ENCODE assay signal across 1 cellular context in the genomic region with DNA sequence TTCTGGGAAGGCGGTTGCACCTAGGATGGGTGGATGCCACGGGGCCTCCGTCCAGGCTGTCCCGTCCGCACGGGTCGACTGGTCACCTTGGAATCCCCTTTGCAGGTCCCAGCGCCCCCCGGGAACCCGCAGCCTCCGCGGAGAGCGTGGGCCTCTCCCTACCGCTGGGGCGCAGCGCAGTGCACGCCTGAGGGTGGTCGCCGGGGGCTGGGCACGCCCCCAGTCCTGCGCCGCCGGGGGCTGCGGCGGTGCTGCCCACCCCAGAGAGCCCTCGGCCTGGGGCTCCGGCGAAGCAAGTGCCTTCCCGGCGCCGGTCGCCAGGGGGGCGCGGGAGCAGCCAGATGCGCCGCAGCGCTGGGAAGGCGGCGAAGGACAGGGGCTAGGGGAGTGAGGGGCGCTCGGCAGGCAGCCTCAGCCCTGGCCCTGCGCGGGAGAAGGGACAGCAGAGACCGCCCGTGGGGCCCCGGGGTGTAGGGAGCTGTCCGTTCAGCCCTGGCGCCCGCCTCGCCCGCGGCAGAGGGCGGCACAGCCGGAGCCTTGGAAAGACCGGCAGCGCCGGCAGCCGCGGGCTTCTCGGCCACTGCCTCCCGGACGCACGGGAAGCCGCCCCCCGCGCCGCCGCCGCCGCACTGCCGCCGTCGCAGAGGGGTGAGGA.
TF ChIP-seq lines count a peak whose summit lies in the region.

No MANE protein-coding gene starts in this region.

TF ChIP-seq in HEK293, 187 proteins besides CTCF, POLR2A, EP300 and RAD21 (continued from another document):
- TF ChIP-seq, protein P1, sequence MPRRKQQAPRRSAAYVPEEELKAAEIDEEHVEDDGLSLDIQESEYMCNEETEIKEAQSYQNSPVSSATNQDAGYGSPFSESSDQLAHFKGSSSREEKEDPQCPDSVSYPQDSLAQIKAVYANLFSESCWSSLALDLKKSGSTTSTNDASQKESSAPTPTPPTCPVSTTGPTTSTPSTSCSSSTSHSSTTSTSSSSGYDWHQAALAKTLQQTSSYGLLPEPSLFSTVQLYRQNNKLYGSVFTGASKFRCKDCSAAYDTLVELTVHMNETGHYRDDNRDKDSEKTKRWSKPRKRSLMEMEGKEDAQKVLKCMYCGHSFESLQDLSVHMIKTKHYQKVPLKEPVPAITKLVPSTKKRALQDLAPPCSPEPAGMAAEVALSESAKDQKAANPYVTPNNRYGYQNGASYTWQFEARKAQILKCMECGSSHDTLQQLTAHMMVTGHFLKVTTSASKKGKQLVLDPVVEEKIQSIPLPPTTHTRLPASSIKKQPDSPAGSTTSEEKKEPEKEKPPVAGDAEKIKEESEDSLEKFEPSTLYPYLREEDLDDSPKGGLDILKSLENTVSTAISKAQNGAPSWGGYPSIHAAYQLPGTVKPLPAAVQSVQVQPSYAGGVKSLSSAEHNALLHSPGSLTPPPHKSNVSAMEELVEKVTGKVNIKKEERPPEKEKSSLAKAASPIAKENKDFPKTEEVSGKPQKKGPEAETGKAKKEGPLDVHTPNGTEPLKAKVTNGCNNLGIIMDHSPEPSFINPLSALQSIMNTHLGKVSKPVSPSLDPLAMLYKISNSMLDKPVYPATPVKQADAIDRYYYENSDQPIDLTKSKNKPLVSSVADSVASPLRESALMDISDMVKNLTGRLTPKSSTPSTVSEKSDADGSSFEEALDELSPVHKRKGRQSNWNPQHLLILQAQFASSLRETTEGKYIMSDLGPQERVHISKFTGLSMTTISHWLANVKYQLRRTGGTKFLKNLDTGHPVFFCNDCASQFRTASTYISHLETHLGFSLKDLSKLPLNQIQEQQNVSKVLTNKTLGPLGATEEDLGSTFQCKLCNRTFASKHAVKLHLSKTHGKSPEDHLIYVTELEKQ (tag by site-specific recombination; IDR thresholded peaks at IDR 0.05; ENCODE audit: borderline replicate concordance) = no peak
- TF ChIP-seq ZNF664 (tag by site-specific recombination; IDR thresholded peaks at IDR 0.05) (no peak), ZNF501 (tag by site-specific recombination; IDR thresholded peaks at IDR 0.05) (no peak), YY1 (tag by site-specific recombination; IDR thresholded peaks at IDR 0.05) (0 out of 2 replicates have a peak, but pooled peaks have one; percentile 6), ZNF558 (tag by site-specific recombination; IDR thresholded peaks at IDR 0.05) (no peak), ZNF76 (tag by site-specific recombination; IDR thresholded peaks at IDR 0.05; ENCODE audit: borderline replicate concordance, low read depth) (no peak), ZNF341 (tag by site-specific recombination; IDR thresholded peaks at IDR 0.05; ENCODE audit: low read depth) (0 out of 2 replicates have a peak, but pooled peaks have one; percentile 2), ZNF391 (tag by site-specific recombination; IDR thresholded peaks at IDR 0.05; ENCODE audit: borderline replicate concordance, low read depth) (no peak), ZNF600 (tag by site-specific recombination; IDR thresholded peaks at IDR 0.05) (no peak), SALL2 (tag by site-specific recombination; IDR thresholded peaks at IDR 0.05; ENCODE audit: borderline replicate concordance) (no peak), ZNF274 (IDR thresholded peaks at IDR 0.05; ENCODE audit: low read length) (no peak), ZNF274 (tag by site-specific recombination; IDR thresholded peaks at IDR 0.05; ENCODE audit: borderline replicate concordance) (no peak), OVOL3 (tag by site-specific recombination; IDR thresholded peaks at IDR 0.05) (no peak), ZNF777 (tag by site-specific recombination; IDR thresholded peaks at IDR 0.05; ENCODE audit: borderline replicate concordance) (peak; percentile 4; the same call in 1 of the 2 replicates), ZNF10 (tag by site-specific recombination; IDR thresholded peaks at IDR 0.05) (no peak), KLF10 (tag by site-specific recombination; IDR thresholded peaks at IDR 0.05) (no peak), ZFP37 (tag by site-specific recombination; IDR thresholded peaks at IDR 0.05) (no peak), ZBTB48 (tag by site-specific recombination; IDR thresholded peaks at IDR 0.05) (no peak), ZNF626 (tag by site-specific recombination; IDR thresholded peaks at IDR 0.05) (no peak), ZNF37A (tag by site-specific recombination; IDR thresholded peaks at IDR 0.05) (no peak), KLF9 (tag by site-specific recombination; IDR thresholded peaks at IDR 0.05; ENCODE audit: low read depth) (no peak), ZNF112 (tag by site-specific recombination; IDR thresholded peaks at IDR 0.05) (no peak), ZNF211 (tag by site-specific recombination; IDR thresholded peaks at IDR 0.05; ENCODE audit: low read depth) (no peak), ZFP69B (tag by site-specific recombination; IDR thresholded peaks at IDR 0.05) (no peak), ZNF571 (tag by site-specific recombination; IDR thresholded peaks at IDR 0.05) (no peak), ZNF157 (tag by site-specific recombination; IDR thresholded peaks at IDR 0.05) (no peak), ZIC2 (tag by site-specific recombination; IDR thresholded peaks at IDR 0.05) (peak; percentile 46; the same call in 1 of the 2 replicates), SP7 (tag by site-specific recombination; IDR thresholded peaks at IDR 0.05) (no peak), BCL11B (tag by site-specific recombination; IDR thresholded peaks at IDR 0.05; ENCODE audit: low read depth) (no peak), ZNF529 (tag by site-specific recombination; IDR thresholded peaks at IDR 0.05; ENCODE audit: insufficient replicate concordance) (no peak)
- TF ChIP-seq, protein P2, sequence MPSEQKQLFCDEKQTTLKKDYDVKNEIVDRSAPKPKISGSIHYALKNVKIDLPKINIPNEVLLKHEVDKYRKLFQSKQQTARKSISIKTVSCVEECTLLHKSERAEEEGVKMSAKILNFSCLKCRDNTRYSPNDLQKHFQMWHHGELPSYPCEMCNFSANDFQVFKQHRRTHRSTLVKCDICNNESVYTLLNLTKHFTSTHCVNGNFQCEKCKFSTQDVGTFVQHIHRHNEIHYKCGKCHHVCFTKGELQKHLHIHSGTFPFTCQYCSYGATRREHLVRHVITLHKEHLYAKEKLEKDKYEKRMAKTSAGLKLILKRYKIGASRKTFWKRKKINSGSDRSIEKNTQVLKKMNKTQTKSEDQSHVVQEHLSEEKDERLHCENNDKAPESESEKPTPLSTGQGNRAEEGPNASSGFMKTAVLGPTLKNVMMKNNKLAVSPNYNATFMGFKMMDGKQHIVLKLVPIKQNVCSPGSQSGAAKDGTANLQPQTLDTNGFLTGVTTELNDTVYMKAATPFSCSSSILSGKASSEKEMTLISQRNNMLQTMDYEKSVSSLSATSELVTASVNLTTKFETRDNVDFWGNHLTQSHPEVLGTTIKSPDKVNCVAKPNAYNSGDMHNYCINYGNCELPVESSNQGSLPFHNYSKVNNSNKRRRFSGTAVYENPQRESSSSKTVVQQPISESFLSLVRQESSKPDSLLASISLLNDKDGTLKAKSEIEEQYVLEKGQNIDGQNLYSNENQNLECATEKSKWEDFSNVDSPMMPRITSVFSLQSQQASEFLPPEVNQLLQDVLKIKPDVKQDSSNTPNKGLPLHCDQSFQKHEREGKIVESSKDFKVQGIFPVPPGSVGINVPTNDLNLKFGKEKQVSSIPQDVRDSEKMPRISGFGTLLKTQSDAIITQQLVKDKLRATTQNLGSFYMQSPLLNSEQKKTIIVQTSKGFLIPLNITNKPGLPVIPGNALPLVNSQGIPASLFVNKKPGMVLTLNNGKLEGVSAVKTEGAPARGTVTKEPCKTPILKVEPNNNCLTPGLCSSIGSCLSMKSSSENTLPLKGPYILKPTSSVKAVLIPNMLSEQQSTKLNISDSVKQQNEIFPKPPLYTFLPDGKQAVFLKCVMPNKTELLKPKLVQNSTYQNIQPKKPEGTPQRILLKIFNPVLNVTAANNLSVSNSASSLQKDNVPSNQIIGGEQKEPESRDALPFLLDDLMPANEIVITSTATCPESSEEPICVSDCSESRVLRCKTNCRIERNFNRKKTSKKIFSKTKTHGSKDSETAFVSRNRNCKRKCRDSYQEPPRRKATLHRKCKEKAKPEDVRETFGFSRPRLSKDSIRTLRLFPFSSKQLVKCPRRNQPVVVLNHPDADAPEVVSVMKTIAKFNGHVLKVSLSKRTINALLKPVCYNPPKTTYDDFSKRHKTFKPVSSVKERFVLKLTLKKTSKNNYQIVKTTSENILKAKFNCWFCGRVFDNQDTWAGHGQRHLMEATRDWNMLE (tag by site-specific recombination; conservative IDR thresholded peaks at IDR 0.05; ENCODE audit: low read depth) = no peak
- TF ChIP-seq, protein P3, sequence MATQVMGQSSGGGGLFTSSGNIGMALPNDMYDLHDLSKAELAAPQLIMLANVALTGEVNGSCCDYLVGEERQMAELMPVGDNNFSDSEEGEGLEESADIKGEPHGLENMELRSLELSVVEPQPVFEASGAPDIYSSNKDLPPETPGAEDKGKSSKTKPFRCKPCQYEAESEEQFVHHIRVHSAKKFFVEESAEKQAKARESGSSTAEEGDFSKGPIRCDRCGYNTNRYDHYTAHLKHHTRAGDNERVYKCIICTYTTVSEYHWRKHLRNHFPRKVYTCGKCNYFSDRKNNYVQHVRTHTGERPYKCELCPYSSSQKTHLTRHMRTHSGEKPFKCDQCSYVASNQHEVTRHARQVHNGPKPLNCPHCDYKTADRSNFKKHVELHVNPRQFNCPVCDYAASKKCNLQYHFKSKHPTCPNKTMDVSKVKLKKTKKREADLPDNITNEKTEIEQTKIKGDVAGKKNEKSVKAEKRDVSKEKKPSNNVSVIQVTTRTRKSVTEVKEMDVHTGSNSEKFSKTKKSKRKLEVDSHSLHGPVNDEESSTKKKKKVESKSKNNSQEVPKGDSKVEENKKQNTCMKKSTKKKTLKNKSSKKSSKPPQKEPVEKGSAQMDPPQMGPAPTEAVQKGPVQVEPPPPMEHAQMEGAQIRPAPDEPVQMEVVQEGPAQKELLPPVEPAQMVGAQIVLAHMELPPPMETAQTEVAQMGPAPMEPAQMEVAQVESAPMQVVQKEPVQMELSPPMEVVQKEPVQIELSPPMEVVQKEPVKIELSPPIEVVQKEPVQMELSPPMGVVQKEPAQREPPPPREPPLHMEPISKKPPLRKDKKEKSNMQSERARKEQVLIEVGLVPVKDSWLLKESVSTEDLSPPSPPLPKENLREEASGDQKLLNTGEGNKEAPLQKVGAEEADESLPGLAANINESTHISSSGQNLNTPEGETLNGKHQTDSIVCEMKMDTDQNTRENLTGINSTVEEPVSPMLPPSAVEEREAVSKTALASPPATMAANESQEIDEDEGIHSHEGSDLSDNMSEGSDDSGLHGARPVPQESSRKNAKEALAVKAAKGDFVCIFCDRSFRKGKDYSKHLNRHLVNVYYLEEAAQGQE (tag by site-specific recombination; IDR thresholded peaks at IDR 0.05) = peak; percentile 80
- TF ChIP-seq, protein P4, sequence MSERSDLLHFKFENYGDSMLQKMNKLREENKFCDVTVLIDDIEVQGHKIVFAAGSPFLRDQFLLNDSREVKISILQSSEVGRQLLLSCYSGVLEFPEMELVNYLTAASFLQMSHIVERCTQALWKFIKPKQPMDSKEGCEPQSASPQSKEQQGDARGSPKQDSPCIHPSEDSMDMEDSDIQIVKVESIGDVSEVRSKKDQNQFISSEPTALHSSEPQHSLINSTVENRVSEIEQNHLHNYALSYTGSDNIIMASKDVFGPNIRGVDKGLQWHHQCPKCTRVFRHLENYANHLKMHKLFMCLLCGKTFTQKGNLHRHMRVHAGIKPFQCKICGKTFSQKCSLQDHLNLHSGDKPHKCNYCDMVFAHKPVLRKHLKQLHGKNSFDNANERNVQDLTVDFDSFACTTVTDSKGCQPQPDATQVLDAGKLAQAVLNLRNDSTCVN (tag by site-specific recombination; optimal IDR thresholded peaks at IDR 0.05) = peak; percentile 54
- TF ChIP-seq, protein P5, sequence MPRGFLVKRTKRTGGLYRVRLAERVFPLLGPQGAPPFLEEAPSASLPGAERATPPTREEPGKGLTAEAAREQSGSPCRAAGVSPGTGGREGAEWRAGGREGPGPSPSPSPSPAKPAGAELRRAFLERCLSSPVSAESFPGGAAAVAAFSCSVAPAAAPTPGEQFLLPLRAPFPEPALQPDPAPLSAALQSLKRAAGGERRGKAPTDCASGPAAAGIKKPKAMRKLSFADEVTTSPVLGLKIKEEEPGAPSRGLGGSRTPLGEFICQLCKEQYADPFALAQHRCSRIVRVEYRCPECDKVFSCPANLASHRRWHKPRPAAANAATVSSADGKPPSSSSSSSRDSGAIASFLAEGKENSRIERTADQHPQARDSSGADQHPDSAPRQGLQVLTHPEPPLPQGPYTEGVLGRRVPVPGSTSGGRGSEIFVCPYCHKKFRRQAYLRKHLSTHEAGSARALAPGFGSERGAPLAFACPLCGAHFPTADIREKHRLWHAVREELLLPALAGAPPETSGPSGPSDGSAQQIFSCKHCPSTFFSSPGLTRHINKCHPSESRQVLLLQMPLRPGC (tag by site-specific recombination; IDR thresholded peaks at IDR 0.05) = no peak
- TF ChIP-seq, protein P6, sequence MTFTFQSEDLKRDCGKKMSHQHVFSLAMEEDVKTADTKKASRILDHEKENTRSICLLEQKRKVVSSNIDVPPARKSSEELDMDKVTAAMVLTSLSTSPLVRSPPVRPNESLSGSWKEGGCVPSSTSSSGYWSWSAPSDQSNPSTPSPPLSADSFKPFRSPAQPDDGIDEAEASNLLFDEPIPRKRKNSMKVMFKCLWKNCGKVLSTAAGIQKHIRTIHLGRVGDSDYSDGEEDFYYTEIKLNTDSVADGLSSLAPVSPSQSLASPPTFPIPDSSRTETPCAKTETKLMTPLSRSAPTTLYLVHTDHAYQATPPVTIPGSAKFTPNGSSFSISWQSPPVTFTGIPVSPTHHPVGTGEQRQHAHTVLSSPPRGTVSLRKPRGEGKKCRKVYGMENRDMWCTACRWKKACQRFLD (tag by site-specific recombination; IDR thresholded peaks at IDR 0.05) = no peak
- TF ChIP-seq, protein P7, sequence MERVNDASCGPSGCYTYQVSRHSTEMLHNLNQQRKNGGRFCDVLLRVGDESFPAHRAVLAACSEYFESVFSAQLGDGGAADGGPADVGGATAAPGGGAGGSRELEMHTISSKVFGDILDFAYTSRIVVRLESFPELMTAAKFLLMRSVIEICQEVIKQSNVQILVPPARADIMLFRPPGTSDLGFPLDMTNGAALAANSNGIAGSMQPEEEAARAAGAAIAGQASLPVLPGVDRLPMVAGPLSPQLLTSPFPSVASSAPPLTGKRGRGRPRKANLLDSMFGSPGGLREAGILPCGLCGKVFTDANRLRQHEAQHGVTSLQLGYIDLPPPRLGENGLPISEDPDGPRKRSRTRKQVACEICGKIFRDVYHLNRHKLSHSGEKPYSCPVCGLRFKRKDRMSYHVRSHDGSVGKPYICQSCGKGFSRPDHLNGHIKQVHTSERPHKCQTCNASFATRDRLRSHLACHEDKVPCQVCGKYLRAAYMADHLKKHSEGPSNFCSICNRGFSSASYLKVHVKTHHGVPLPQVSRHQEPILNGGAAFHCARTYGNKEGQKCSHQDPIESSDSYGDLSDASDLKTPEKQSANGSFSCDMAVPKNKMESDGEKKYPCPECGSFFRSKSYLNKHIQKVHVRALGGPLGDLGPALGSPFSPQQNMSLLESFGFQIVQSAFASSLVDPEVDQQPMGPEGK (tag by site-specific recombination; IDR thresholded peaks at IDR 0.05) = peak; percentile 45; the same call in 1 of the 2 replicates
- TF ChIP-seq, protein P8, sequence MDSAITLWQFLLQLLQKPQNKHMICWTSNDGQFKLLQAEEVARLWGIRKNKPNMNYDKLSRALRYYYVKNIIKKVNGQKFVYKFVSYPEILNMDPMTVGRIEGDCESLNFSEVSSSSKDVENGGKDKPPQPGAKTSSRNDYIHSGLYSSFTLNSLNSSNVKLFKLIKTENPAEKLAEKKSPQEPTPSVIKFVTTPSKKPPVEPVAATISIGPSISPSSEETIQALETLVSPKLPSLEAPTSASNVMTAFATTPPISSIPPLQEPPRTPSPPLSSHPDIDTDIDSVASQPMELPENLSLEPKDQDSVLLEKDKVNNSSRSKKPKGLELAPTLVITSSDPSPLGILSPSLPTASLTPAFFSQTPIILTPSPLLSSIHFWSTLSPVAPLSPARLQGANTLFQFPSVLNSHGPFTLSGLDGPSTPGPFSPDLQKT (IDR thresholded peaks at IDR 0.05; ENCODE audit: borderline replicate concordance, low read depth, low read length) = no peak
TF ChIP-seq in HEK293: peak in this region for 15.
